19 cellular contexts compared by ENCODE assay signal in genomic region chr1:47252369-47252768, GRCh38. TPM values are rescaled to one million over a fixed set of nuclear protein-coding genes. Genes with fewer than 3 reads are reported as not detected.
DNase-seq lines count a peak whose midpoint lies in the region; ATAC-seq, FAIRE-seq and TF ChIP-seq lines count a peak whose summit lies in the region.
"Had no signal": no experiment of that assay in that cellular context is flagged by ENCODE, and none has a peak within 500 bp of the region (broad histone marks: within the 10 kb centered on the region; RNA-seq: fewer than 3 reads in every experiment).

No MANE protein-coding gene starts in this region.

- dilution Hi-C loops in endothelial cell of umbilical vein (cut with MboI; ENCODE audit: extremely low pct_ligation_motif_present, low sequenced_read_pairs), result no loop called here

- no peaks in the 10 kb centered on the region for H3F3A ChIP-seq in PC-3 (ENCODE audit: low read length, unreplicated experiment)

- H3K27ac Mint-ChIP-seq in Calu3 (ENCODE audit: unreplicated experiment), result peak overlapping the region; percentile 42
- H3K27ac Mint-ChIP-seq: CD4-positive, alpha-beta memory T cell; GM23338; H9 had no signal

- H3K9me3 Mint-ChIP-seq in Calu3 (ENCODE audit: low read depth, unreplicated experiment), result no peaks in the 10 kb centered on the region
- H3K9me3 Mint-ChIP-seq: CD4-positive, alpha-beta memory T cell; GM23338; H9 had no signal

- no peaks in the 10 kb centered on the region for H3K9me1 ChIP-seq in endothelial cell of umbilical vein (replicated peaks; ENCODE audit: control insufficient read depth, extremely low read depth, insufficient read depth, low read length)

- H3K36me3 Mint-ChIP-seq in Calu3 (ENCODE audit: insufficient read depth, unreplicated experiment), result peaks cover 39% of the 10 kb centered on the region
- H3K36me3 Mint-ChIP-seq: CD4-positive, alpha-beta memory T cell had no signal

- H3K4me1 ChIP-seq in PC-3 (ENCODE audit: insufficient read depth, low read length), result no peaks in the 10 kb centered on the region
- H3K4me1 ChIP-seq in endothelial cell of umbilical vein (ENCODE audit: control insufficient read depth, extremely low read depth, insufficient read depth, low read length), result no peaks in the 10 kb centered on the region

- H3K27me3 Mint-ChIP-seq in Calu3 (ENCODE audit: unreplicated experiment), result no peaks in the 10 kb centered on the region
- H3K27me3 Mint-ChIP-seq: CD4-positive, alpha-beta memory T cell had no signal

- no peak for TF ChIP-seq CTCF in Calu3 (IDR thresholded peaks at IDR 0.05; ENCODE audit: unreplicated experiment)
- TF ChIP-seq CTCF in PC-3 (conservative IDR thresholded peaks at IDR 0.05; ENCODE audit: low read depth, low read length), result no peak
- no peak for TF ChIP-seq CTCF in endothelial cell of umbilical vein (IDR thresholded peaks at IDR 0.05; ENCODE audit: extremely low read depth in 1 of 2, insufficient read depth in 1 of 2, low read depth in 1 of 2, low read length in 2 of 2)

- H3K79me2 ChIP-seq in PC-3 (ENCODE audit: low read length) (no peaks in the 10 kb centered on the region), endothelial cell of umbilical vein (ENCODE audit: control insufficient read depth, insufficient read depth, low read length) (peaks cover 1% of the 10 kb centered on the region)

- peaks cover 15% of the 10 kb centered on the region for H3K4me1 Mint-ChIP-seq in Calu3 (ENCODE audit: low read depth, unreplicated experiment)
- H3K4me1 Mint-ChIP-seq: CD4-positive, alpha-beta memory T cell; GM23338; H9 had no signal

- TF ChIP-seq POLR2A in endothelial cell of umbilical vein (IDR thresholded peaks at IDR 0.05; ENCODE audit: low read depth, low read length), result no peak

- H3K4me3 ChIP-seq in PC-3 (ENCODE audit: low read length), result no peak overlapping the region
- no peak overlapping the region for H3K4me3 ChIP-seq in endothelial cell of umbilical vein (replicated peaks in 1 of 3; ENCODE audit: insufficient read depth in 1 of 3, low read depth in 1 of 3, low read length in 3 of 3)
- H3K4me3 ChIP-seq: GM12878, GM23338 had no signal

- H3K9me3 ChIP-seq in PC-3 (ENCODE audit: low read length), result no peaks in the 10 kb centered on the region
- H3K9me3 ChIP-seq in endothelial cell of umbilical vein (replicated peaks; ENCODE audit: control insufficient read depth, insufficient read depth, low read length), result no peaks in the 10 kb centered on the region

- CTCF ChIA-PET in Calu3 (lab: Charles Lee) (interaction anchor here (0.7 kb wide), 1 partner anchor 297 kb away, joined by 6 read pairs; no protein-coding TSS in a partner anchor), PC-3 (lab: Charles Lee) (interaction anchor here (0.6 to 0.7 kb wide), 2 partner anchors 59 to 73 kb away, joined by 3 to 4 read pairs; no protein-coding TSS in a partner anchor), endothelial cell of umbilical vein (lab: Charles Lee) (interaction anchor here (0.6 to 2.8 kb wide), 4 partner anchors 9 to 73 kb away, joined by 3 to 23 read pairs (median 10); no protein-coding TSS in a partner anchor)

- intact Hi-C loops in Calu3 (cut with micrococcal nuclease; ENCODE audit: unreplicated experiment), result no loop called here
- intact Hi-C loops in PC-3 (cut with micrococcal nuclease), result no loop called here
- intact Hi-C loops in endothelial cell of umbilical vein (cut with micrococcal nuclease), result no loop called here

- H3K9ac ChIP-seq in PC-3 (ENCODE audit: low read length), result no peak overlapping the region
- H3K9ac ChIP-seq in endothelial cell of umbilical vein (replicated peaks; ENCODE audit: extremely low read depth, insufficient read depth, low read length), result no peak overlapping the region

- FAIRE-seq in endothelial cell of umbilical vein (lab: Jason Lieb, UNC), result no peak
- FAIRE-seq: GM12878 had no signal

- H3K27me3 ChIP-seq in PC-3 (ENCODE audit: low read length) (no peaks in the 10 kb centered on the region), endothelial cell of umbilical vein (ENCODE audit: control insufficient read depth in 2 of 2, insufficient read depth in 2 of 2, low read length in 2 of 2) (no peaks in the 10 kb centered on the region)

- H4K20me1 ChIP-seq in PC-3 (ENCODE audit: low read length), result no peaks in the 10 kb centered on the region
- H4K20me1 ChIP-seq in endothelial cell of umbilical vein (replicated peaks; ENCODE audit: control insufficient read depth, extremely low read depth, insufficient read depth, low read length), result no peaks in the 10 kb centered on the region

- no peaks in the 10 kb centered on the region for H3K9me2 ChIP-seq in PC-3 (replicated peaks; ENCODE audit: low read length)

- H2AFZ ChIP-seq in PC-3 (ENCODE audit: low read length) (no peak overlapping the region), endothelial cell of umbilical vein (ENCODE audit: low read depth, low read length) (no peak overlapping the region)
- H2AFZ ChIP-seq: GM23338 had no signal

- BruUV-seq in Calu3 (replicated peaks; lab: Mats Ljungman, UMichigan), result no TSS peak
- BruUV-seq in PC-3 (replicated peaks; lab: Mats Ljungman, UMichigan), result no TSS peak
- no TSS peak for BruUV-seq in endothelial cell of umbilical vein (replicated peaks; lab: Mats Ljungman, UMichigan)

- DNase-seq in Calu3, result no peak
- peak; percentile 26 for DNase-seq in PC-3
- peak; percentile 26 for DNase-seq in endothelial cell of umbilical vein (ENCODE audit: low read depth, low spot score)
- peak; percentile 22 for DNase-seq in renal cortical epithelial cell (ENCODE audit: low read depth)
- no peak for DNase-seq in NCI-H2227 treated with DMSO at 0.1 percent for 48 hours (lab: John Stamatoyannopoulos, UW)
- DNase-seq: C1 segment of cervical spinal cord; CD4-positive, alpha-beta memory T cell; COR-L47; DMS153; DMS79; EL; GDM1; H9 had no signal

- H3K36me3 ChIP-seq in PC-3 (ENCODE audit: low read depth, low read length), result peaks cover 30% of the 10 kb centered on the region
- peaks cover 0 to 3% of the 10 kb centered on the region in 2 experiments for H3K36me3 ChIP-seq in endothelial cell of umbilical vein (ENCODE audit: control insufficient read depth in 2 of 2, extremely low read depth in 1 of 2, insufficient read depth in 2 of 2, low read length in 2 of 2)

- ATAC-seq in PC-3 (peak; percentile 66), GM18511 (IDR thresholded peaks at IDR 0.05; ENCODE audit: unreplicated experiment) (no peak)
- ATAC-seq: GM12878, GM23338, HCT116 had no signal

- H3K4me3 Mint-ChIP-seq in Calu3 (ENCODE audit: low read depth, unreplicated experiment), result no peak overlapping the region
- H3K4me3 Mint-ChIP-seq: CD4-positive, alpha-beta memory T cell; GM23338; H9 had no signal

- POLR2A ChIA-PET in PC-3 (lab: Charles Lee; ENCODE audit: unreplicated experiment) (interaction anchor here (0.8 kb wide), 1 partner anchor 11 kb away, joined by 16 read pairs; no protein-coding TSS in a partner anchor), endothelial cell of umbilical vein (lab: Charles Lee) (interaction anchor here (0.7 kb wide), 1 partner anchor 40 kb away, joined by 7 read pairs; no protein-coding TSS in a partner anchor)

- H3K4me2 ChIP-seq in PC-3 (ENCODE audit: low read length), result no peak overlapping the region
- H3K4me2 ChIP-seq in endothelial cell of umbilical vein (ENCODE audit: insufficient read depth, low read length), result no peak overlapping the region
- H3K4me2 ChIP-seq: GM23338 had no signal

- H3K27ac ChIP-seq in PC-3 (ENCODE audit: low read length) (no peak overlapping the region), endothelial cell of umbilical vein (ENCODE audit: insufficient read depth, low read depth, low read length) (no peak overlapping the region)

TF ChIP-seq in endothelial cell of umbilical vein, 7 proteins besides CTCF, POLR2A, EP300 and RAD21:
- TF ChIP-seq JUN (IDR thresholded peaks at IDR 0.05; ENCODE audit: borderline replicate concordance, insufficient read depth, insufficient read length, low read depth) (peak; percentile 3), MYC (IDR thresholded peaks at IDR 0.05; ENCODE audit: low read depth, low read length) (no peak)

RNA-seq across cellular contexts. Expression of gene TAL1, which starts 20.3 kb away (rescaled TPM):
- total RNA-seq in Calu3 (2022) (not detected in 2 replicates), PC-3 (2014; rRNA removed) (not detected in 2 replicates), endothelial cell of umbilical vein (50.2 and 52.4 TPM in 2 replicates), renal cortical epithelial cell (0.35 TPM in 2 replicates)
- 30.8 and 36.7 TPM in 2 replicates for polyA plus RNA-seq in endothelial cell of umbilical vein
- polyA plus RNA-seq in endothelial cell of umbilical vein (2011; cell fraction: cytosol; rRNA removed), result 24.1 and 26.3 TPM in 2 replicates
- polyA plus RNA-seq in endothelial cell of umbilical vein (2011; cell fraction: nucleus; rRNA removed), result 82.5 and 84.2 TPM in 2 replicates
- 23.0 and 23.4 TPM in 2 replicates for polyA plus RNA-seq in endothelial cell of umbilical vein (2012)
- polyA minus RNA-seq in endothelial cell of umbilical vein, result 60.3 and 68.1 TPM in 2 replicates
- polyA minus RNA-seq in endothelial cell of umbilical vein (2011; cell fraction: cytosol; rRNA and poly(A)+ RNA removed), result not detected
- 28.8 and 35.0 TPM in 2 replicates for polyA minus RNA-seq in endothelial cell of umbilical vein (2011; cell fraction: nucleus; rRNA and poly(A)+ RNA removed)
- total RNA-seq: A172; CD4-positive, alpha-beta memory T cell; GM23338; H9 had no signal
- polyA plus RNA-seq: BJ; CD4-positive, alpha-beta memory T cell; GM12878; GM23338 had no signal

Comparison
In these comparisons a context has a peak if more than half of its experiments do, and no peak if none do; other contexts are left out.
1. DNase-seq: peak in PC-3 (single experiment), endothelial cell of umbilical vein (single experiment) and renal cortical epithelial cell (single experiment); none in Calu3 (single experiment) and NCI-H2227 treated with DMSO at 0.1 percent for 48 hours (single experiment).
2. RNA of gene TAL1, which starts 20.3 kb away (total RNA-seq): 50.2 to 52.4 TPM in endothelial cell of umbilical vein; 0.35 TPM in renal cortical epithelial cell, not detected in Calu3 and not detected in PC-3; every median in the first group is over 10 times any median in the second.